Comparison of ENCODE assay signal across 16 cellular contexts in the genomic region with DNA sequence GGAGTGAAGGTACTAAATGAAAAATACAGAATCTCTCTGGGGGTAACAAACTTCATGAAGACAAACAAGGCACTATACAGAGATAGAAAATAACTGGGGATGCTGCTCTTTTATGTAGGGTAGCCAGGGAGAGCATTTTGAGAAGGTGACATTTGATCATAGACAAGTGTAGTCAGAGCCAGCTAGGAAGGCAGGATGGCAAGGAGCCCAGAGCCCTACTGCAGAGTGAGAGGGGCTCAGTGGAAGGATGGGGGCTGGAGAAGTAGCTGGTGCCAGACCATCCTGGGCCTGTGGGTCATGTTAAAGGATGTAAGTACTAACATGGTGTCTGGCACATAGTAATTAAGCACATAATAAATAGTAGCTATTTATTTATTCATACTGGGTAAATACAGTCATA.
"Had no signal": no experiment of that assay in that cellular context is flagged by ENCODE, and none has a peak within 500 bp of the region (broad histone marks: within the 10 kb centered on the region; RNA-seq: fewer than 3 reads in every experiment).

No MANE protein-coding gene starts in this region.

- H3K27me3 Mint-ChIP-seq: activated B cell treated with CpG ODN at 0.5 μM for 24 hours; activated CD4-positive, alpha-beta T cell treated with anti-CD3 and anti-CD28 coated beads for 36 hours; stimulated activated naive B cell treated with anti-CD40 and anti-IgM and Interleukin-4, amounts not matched to agents 10 μg/mL and 1 μg/mL and 100 μg/mL, for 72 hours had no signal

- H3K27ac Mint-ChIP-seq: activated B cell treated with CpG ODN at 0.5 μM for 24 hours; activated CD4-positive, alpha-beta T cell treated with anti-CD3 and anti-CD28 coated beads for 36 hours; activated naive CD8-positive, alpha-beta T cell; activated T-helper 2 cell treated with anti-CD3 and anti-CD28 coated beads, Interferon-gamma antibody, Interleukin-2, Interleukin-4, amounts not matched to agents 10 μg/mL and 5 μg/mL and 100 μg/mL, durations not matched to agents 14 hours and 24 hours and 36 hours; naive thymus-derived CD4-positive, alpha-beta T cell; neural progenitor cell; stimulated activated naive B cell treated with anti-CD40 and anti-IgM and Interleukin-4, amounts not matched to agents 10 μg/mL and 1 μg/mL and 100 μg/mL, for 72 hours had no signal

- H3K4me3 Mint-ChIP-seq: activated B cell treated with CpG ODN at 0.5 μM for 24 hours; activated CD4-positive, alpha-beta T cell treated with anti-CD3 and anti-CD28 coated beads for 36 hours; activated naive CD8-positive, alpha-beta T cell; activated T-cell treated with anti-CD3 and anti-CD28 coated beads, Interleukin-2, amount 50 U/mL, for 4 hours; naive thymus-derived CD4-positive, alpha-beta T cell; neural progenitor cell; stimulated activated naive B cell treated with anti-CD40 and anti-IgM and Interleukin-4, amounts not matched to agents 10 μg/mL and 1 μg/mL and 100 μg/mL, for 72 hours had no signal

- H3K9me3 Mint-ChIP-seq: activated T-cell treated with anti-CD3 and anti-CD28 coated beads, Interleukin-2, amount 50 U/mL, for 4 hours; activated T-helper 2 cell treated with anti-CD3 and anti-CD28 coated beads, Interferon-gamma antibody, Interleukin-2, Interleukin-4, amounts not matched to agents 10 μg/mL and 5 μg/mL and 100 μg/mL, durations not matched to agents 14 hours and 24 hours and 36 hours; naive thymus-derived CD4-positive, alpha-beta T cell; neural progenitor cell; stimulated activated naive B cell treated with anti-CD40 and anti-IgM and Interleukin-4, amounts not matched to agents 10 μg/mL and 1 μg/mL and 100 μg/mL, for 72 hours had no signal

- DNase-seq: activated B cell treated with CpG ODN at 0.5 μM for 24 hours; activated CD4-positive, alpha-beta T cell treated with anti-CD3 and anti-CD28 coated beads for 36 hours; activated CD4-positive, alpha-beta T cell treated with anti-CD3 and anti-CD28 coated beads, Interleukin-2, amount 50 U/mL, for 48 hours; activated CD8-positive, alpha-beta memory T cell treated with anti-CD3 and anti-CD28 coated beads, Interleukin-2, amount 50 U/mL, for 48 hours; activated naive CD4-positive, alpha-beta T cell; activated T-cell treated with anti-CD3 and anti-CD28 coated beads, Interleukin-2, amount 50 U/mL, for 4 hours; naive thymus-derived CD4-positive, alpha-beta T cell; posterior cingulate gyrus; sigmoid colon; stimulated activated CD4-positive, alpha-beta T cell treated with anti-CD3 and anti-CD28 coated beads, Interleukin-15, amount 100 ng/mL, for 24 hours; stimulated activated naive B cell treated with anti-CD40 and anti-IgM and Interleukin-4, amounts not matched to agents 10 μg/mL and 1 μg/mL and 100 μg/mL, for 72 hours; T1000; transverse colon had no signal

- H3K4me1 Mint-ChIP-seq: activated B cell treated with CpG ODN at 0.5 μM for 24 hours; activated CD4-positive, alpha-beta T cell treated with anti-CD3 and anti-CD28 coated beads for 36 hours; naive thymus-derived CD4-positive, alpha-beta T cell; neural progenitor cell; stimulated activated naive B cell treated with anti-CD40 and anti-IgM and Interleukin-4, amounts not matched to agents 10 μg/mL and 1 μg/mL and 100 μg/mL, for 72 hours had no signal

- H3K36me3 Mint-ChIP-seq: activated naive CD8-positive, alpha-beta T cell; naive thymus-derived CD4-positive, alpha-beta T cell; neural progenitor cell; stimulated activated naive B cell treated with anti-CD40 and anti-IgM and Interleukin-4, amounts not matched to agents 10 μg/mL and 1 μg/mL and 100 μg/mL, for 72 hours had no signal

- ATAC-seq: activated CD4-positive, alpha-beta T cell treated with anti-CD3 and anti-CD28 coated beads for 36 hours; activated T-cell treated with anti-CD3 and anti-CD28 coated beads, Interleukin-2, amount 50 U/mL, for 4 hours; naive thymus-derived CD4-positive, alpha-beta T cell; stimulated activated naive B cell treated with anti-CD40 and anti-IgM and Interleukin-4, amounts not matched to agents 10 μg/mL and 1 μg/mL and 100 μg/mL, for 72 hours had no signal
